Comparison of ENCODE assay signal across 20 cellular contexts in genomic region chr20:44398303-44398702, GRCh38. TPM values are rescaled to one million over a fixed set of nuclear protein-coding genes. Genes with fewer than 3 reads are reported as not detected.
DNase-seq lines count a peak whose midpoint lies in the region; ATAC-seq, FAIRE-seq and TF ChIP-seq lines count a peak whose summit lies in the region.
"Had no signal": no experiment of that assay in that cellular context is flagged by ENCODE, and none has a peak within 500 bp of the region (broad histone marks: within the 10 kb centered on the region; RNA-seq: fewer than 3 reads in every experiment).

No MANE protein-coding gene starts in this region.

- peak; percentile 11 for DNase-seq in AG04450 (ENCODE audit: low read depth, low spot score)
- DNase-seq in LHCN-M2 (ENCODE audit: low read depth) = peak; percentile 9
- peak; percentile 85 for DNase-seq in astrocyte (ENCODE audit: low read depth)
- peak; percentile 20 to 44 for DNase-seq in foreskin fibroblast
- no peak for DNase-seq in mesothelial cell of epicardium (ENCODE audit: low spot score in 2 of 2, unreplicated experiment in 2 of 2)
- no peak for DNase-seq in KG1 (lab: John Stamatoyannopoulos, UW)
- no peak for DNase-seq in 8988T
- DNase-seq: activated CD8-positive, alpha-beta memory T cell treated with anti-CD3 and anti-CD28 coated beads, Interleukin-2, amount 50 U/mL, for 4 hours; DMS 273 treated with DMSO at 0.1 percent for 48 hours; MM.1S; stimulated activated CD4-positive, alpha-beta T cell treated with anti-CD3 and anti-CD28 coated beads, Interleukin-12 subunit alpha, Interleukin-12 subunit beta, amount 100 ng/mL, for 4 hours; substantia nigra had no signal

- H3K4me1 Mint-ChIP-seq in astrocyte (ENCODE audit: low read depth, unreplicated experiment) (no peaks in the 10 kb centered on the region), mesothelial cell of epicardium (no peaks in the 10 kb centered on the region)

- no peaks in the 10 kb centered on the region for H4K20me1 ChIP-seq in astrocyte (ENCODE audit: insufficient read depth, low read length)

- no peaks in the 10 kb centered on the region for H3K36me3 ChIP-seq in astrocyte (ENCODE audit: insufficient read depth, low read length)
- H3K36me3 ChIP-seq: esophagus muscularis mucosa had no signal

- H3K27me3 Mint-ChIP-seq in astrocyte (ENCODE audit: low read depth, unreplicated experiment) (peaks cover 59% of the 10 kb centered on the region), mesothelial cell of epicardium (ENCODE audit: low read depth) (peaks cover 21% of the 10 kb centered on the region)

- no peak overlapping the region for H3K27ac Mint-ChIP-seq in astrocyte (ENCODE audit: unreplicated experiment)
- no peak overlapping the region for H3K27ac Mint-ChIP-seq in mesothelial cell of epicardium

- POLR2A ChIA-PET in AG04450 (lab: Yijun Ruan, JAX) = no interaction called here

- no peak overlapping the region for H3K4me3 ChIP-seq in AG04450 (ENCODE audit: low read depth, low read length)
- no peak overlapping the region for H3K4me3 ChIP-seq in astrocyte (ENCODE audit: insufficient read depth, low read depth, low read length)
- no peak overlapping the region for H3K4me3 ChIP-seq in foreskin fibroblast (ENCODE audit: low read depth in 1 of 2, low read length in 2 of 2)
- H3K4me3 ChIP-seq: esophagus muscularis mucosa had no signal

- H3K27ac ChIP-seq in AG04450 (ENCODE audit: low read depth, low read length) = no peak overlapping the region
- H3K27ac ChIP-seq in astrocyte (ENCODE audit: low read depth, low read length) = no peak overlapping the region
- H3K27ac ChIP-seq: esophagus muscularis mucosa, HL-60 had no signal

- no peaks in the 10 kb centered on the region for H3K79me2 ChIP-seq in astrocyte (ENCODE audit: insufficient read depth, low read length)

- TF ChIP-seq CTCF in AG04450 (IDR thresholded peaks at IDR 0.05; ENCODE audit: low read depth, low read length) (no peak), astrocyte (IDR thresholded peaks at IDR 0.05; ENCODE audit: insufficient read depth, low read depth, low read length) (no peak), foreskin fibroblast (IDR thresholded peaks at IDR 0.05; ENCODE audit: low read depth, low read length) (no peak), mesothelial cell of epicardium (IDR thresholded peaks at IDR 0.05; ENCODE audit: unreplicated experiment) (no peak)

- no peak for ATAC-seq in GM18909 (IDR thresholded peaks at IDR 0.05; ENCODE audit: poor library complexity, unreplicated experiment)
- ATAC-seq: activated naive CD4-positive, alpha-beta T cell treated with anti-CD3 and anti-CD28 coated beads, Interleukin-2, amount 50 U/mL, for 72 hours; HCT116 had no signal

- H3K9me3 ChIP-seq in AG04450 (ENCODE audit: control insufficient read depth, insufficient read depth, low read length) (no peaks in the 10 kb centered on the region), astrocyte (ENCODE audit: insufficient read depth, low read depth, low read length) (no peaks in the 10 kb centered on the region)
- H3K9me3 ChIP-seq: esophagus muscularis mucosa had no signal

- H3K4me2 ChIP-seq in astrocyte (ENCODE audit: low read length) = no peak overlapping the region

- no peak for FAIRE-seq in astrocyte (lab: Jason Lieb, UNC)

- H3K4me1 ChIP-seq in astrocyte (ENCODE audit: insufficient read depth, low read length) = no peaks in the 10 kb centered on the region
- H3K4me1 ChIP-seq: esophagus muscularis mucosa had no signal

- H3K9ac ChIP-seq in astrocyte (ENCODE audit: low read length) = no peak overlapping the region

- H3K36me3 Mint-ChIP-seq in astrocyte (ENCODE audit: low read depth, unreplicated experiment) (no peaks in the 10 kb centered on the region), mesothelial cell of epicardium (no peaks in the 10 kb centered on the region)
- H3K36me3 Mint-ChIP-seq: activated naive CD4-positive, alpha-beta T cell treated with anti-CD3 and anti-CD28 coated beads, Interleukin-2, amount 50 U/mL, for 72 hours had no signal

- H3K9me3 Mint-ChIP-seq in astrocyte (ENCODE audit: unreplicated experiment) = no peaks in the 10 kb centered on the region
- H3K9me3 Mint-ChIP-seq in mesothelial cell of epicardium = no peaks in the 10 kb centered on the region
- H3K9me3 Mint-ChIP-seq: activated naive CD4-positive, alpha-beta T cell treated with anti-CD3 and anti-CD28 coated beads, Interleukin-2, amount 50 U/mL, for 72 hours had no signal

- CTCF ChIA-PET in AG04450 (lab: Charles Lee) = interaction anchor here (1.1 kb wide), 1 partner anchor 181 kb away, joined by 3 read pairs; no protein-coding TSS in a partner anchor

- H3K27me3 ChIP-seq in AG04450 (ENCODE audit: control insufficient read depth, insufficient read depth, low read length) = peaks cover 15% of the 10 kb centered on the region
- peaks cover 10% of the 10 kb centered on the region for H3K27me3 ChIP-seq in astrocyte (ENCODE audit: insufficient read depth, low read length)

- H3K4me3 Mint-ChIP-seq in astrocyte (ENCODE audit: unreplicated experiment) (no peak overlapping the region), mesothelial cell of epicardium (no peak overlapping the region)

- H2AFZ ChIP-seq in astrocyte (ENCODE audit: low read depth, low read length) = no peak overlapping the region

RNA-seq across cellular contexts. Expression of gene HNF4A, which starts 42.8 kb away (rescaled TPM):
- polyA plus RNA-seq in AG04450 (2011; rRNA removed) = 0.04 TPM in 1 of 2 replicates, not detected in the other
- polyA minus RNA-seq in AG04450 (2011; rRNA and poly(A)+ RNA removed) = not detected in 2 replicates
- total RNA-seq in LHCN-M2 (2014; rRNA removed) (not detected in 2 replicates), astrocyte (not detected in 2 replicates), mesothelial cell of epicardium (0.09 to 0.20 TPM (median 0.13 TPM) in 3 replicates)
- not detected for polyA plus RNA-seq in LHCN-M2 (2012)
- total RNA-seq: activated naive CD4-positive, alpha-beta T cell treated with anti-CD3 and anti-CD28 coated beads, Interleukin-2, amount 50 U/mL, for 72 hours; chondrocyte; OCI-LY7; osteocyte had no signal

Comparison
In these comparisons a context has a peak if more than half of its experiments do, and no peak if none do; other contexts are left out.
1. DNase-seq: peak in AG04450 (single experiment), LHCN-M2 (single experiment), astrocyte (single experiment) and foreskin fibroblast (2 of 2); none in mesothelial cell of epicardium (0 of 2), KG1 (single experiment) and 8988T (single experiment).